In the genomic region with DNA sequence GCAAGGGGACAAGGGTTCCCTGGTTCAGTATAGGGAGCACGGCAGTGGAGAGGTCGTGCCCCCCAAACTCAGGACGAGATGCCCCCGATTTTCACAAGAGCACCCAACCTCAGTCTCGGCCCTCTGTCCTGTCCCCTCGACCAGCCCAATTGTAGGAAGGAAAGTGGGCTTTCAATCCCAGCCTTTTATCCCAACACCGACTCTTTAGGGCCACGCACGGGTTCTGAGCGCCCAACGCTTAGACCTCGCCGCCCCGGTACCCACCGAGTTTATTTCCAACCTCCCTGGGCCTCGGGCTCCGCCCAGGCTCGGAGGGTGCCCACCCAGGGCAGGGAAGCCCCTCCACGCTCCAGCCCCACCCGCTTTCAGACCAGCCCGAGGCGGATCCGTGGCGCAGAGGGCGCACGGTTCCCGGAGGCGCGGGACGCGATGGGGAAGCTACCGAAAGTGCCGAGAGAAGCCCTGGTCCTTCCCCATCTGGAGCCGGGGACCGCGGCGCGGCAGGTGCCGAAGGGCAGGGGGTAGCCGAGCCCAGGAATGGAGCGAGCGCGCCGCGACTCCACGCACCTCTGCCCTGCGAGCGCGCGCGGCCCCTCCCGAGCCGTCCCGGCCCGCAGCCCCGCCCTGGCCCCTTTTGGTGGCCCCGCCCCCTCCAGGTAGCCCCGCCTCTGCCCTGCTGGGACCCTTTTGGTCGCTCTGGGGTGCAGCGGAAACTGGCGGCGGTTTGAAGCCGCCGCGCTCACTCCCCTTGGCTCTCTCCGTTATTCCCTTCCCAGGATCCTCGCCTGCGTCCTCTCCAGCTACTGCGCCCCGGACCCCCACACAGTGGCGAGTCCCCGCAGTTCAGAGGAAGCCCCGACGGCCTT, we compare ENCODE assay signal across 9 cellular contexts. TPM values are rescaled to one million over a fixed set of nuclear protein-coding genes. Genes with fewer than 3 reads are reported as not detected.
DNase-seq lines count a peak whose midpoint lies in the region; ATAC-seq and TF ChIP-seq lines count a peak whose summit lies in the region.
"Had no signal": no experiment of that assay in that cellular context is flagged by ENCODE, and none has a peak within 500 bp of the region (broad histone marks: within the 10 kb centered on the region; RNA-seq: fewer than 3 reads in every experiment).

No MANE protein-coding gene starts in this region.

- peak; percentile 59 for DNase-seq in GM12865 (ENCODE audit: low read depth)
- DNase-seq in activated CD8-positive, alpha-beta memory T cell treated with anti-CD3 and anti-CD28 coated beads, Interleukin-2, amount 50 U/mL, for 24 hours (ENCODE audit: extremely low read depth) = peak; percentile 27
- no peak for DNase-seq in fibroblast of villous mesenchyme (ENCODE audit: low read depth)
- DNase-seq in stimulated activated CD4-positive, alpha-beta T cell treated with anti-CD3 and anti-CD28 coated beads, Interleukin-12 subunit alpha, Interleukin-12 subunit beta, amount 100 ng/mL, for 4 hours = peak; percentile 64
- DNase-seq in body of pancreas = no peak
- no peak for DNase-seq in GM19238 (ENCODE audit: insufficient read length, low spot score)
- no peak for DNase-seq in SHP77 treated with DMSO at 0.1 percent for 48 hours (lab: John Stamatoyannopoulos, UW)

- intact Hi-C loops in body of pancreas (cut with DNase I) = no loop called here

- TF ChIP-seq POLR2A in body of pancreas (IDR thresholded peaks at IDR 0.05) = no peak

- 1 to 6% methylated on average over 15 to 64 of the region's 74 CpGs for WGBS in body of pancreas, 2 donors

- no peak overlapping the region for H3K27ac ChIP-seq in HUES6 (ENCODE audit: low read depth, low read length)
- no peak overlapping the region for H3K27ac ChIP-seq in body of pancreas
- H3K27ac ChIP-seq: KMS-11 had no signal

- peak overlapping the region; percentile 55 for H3K9ac ChIP-seq in HUES6 (ENCODE audit: low read length)
- H3K9ac ChIP-seq: KMS-11 had no signal

- H3K4me3 ChIP-seq in GM12865 (ENCODE audit: low read depth, low read length) = peak overlapping the region; percentile 56
- H3K4me3 ChIP-seq in HUES6 (ENCODE audit: low read depth, low read length) = peak overlapping the region; percentile 74
- H3K4me3 ChIP-seq in fibroblast of villous mesenchyme (ENCODE audit: low read depth, low read length) = peak overlapping the region; percentile 23
- H3K4me3 ChIP-seq in body of pancreas = no peak overlapping the region

- H3K4me1 ChIP-seq in HUES6 (ENCODE audit: control insufficient read depth, insufficient read depth, low read length) (peaks cover 16% of the 10 kb centered on the region; the same call in 1 of the 2 replicates), body of pancreas (peaks cover 13% of the 10 kb centered on the region)

- peaks cover 86% of the 10 kb centered on the region for H3K27me3 ChIP-seq in HUES6 (ENCODE audit: control insufficient read depth, insufficient read depth, low read length)
- H3K27me3 ChIP-seq in body of pancreas = peaks cover 0 to 11% of the 10 kb centered on the region in 2 donors

- no peaks in the 10 kb centered on the region for H3K36me3 ChIP-seq in HUES6 (ENCODE audit: control insufficient read depth, insufficient read depth, low read length)
- no peaks in the 10 kb centered on the region for H3K36me3 ChIP-seq in body of pancreas (replicated peaks in 1 of 2; ENCODE audit: insufficient read depth in 1 of 2, low read depth in 2 of 2)

- TF ChIP-seq CTCF in GM12865 (IDR thresholded peaks at IDR 0.05; ENCODE audit: insufficient read depth, low read depth, low read length, missing control alignments) (no peak), fibroblast of villous mesenchyme (IDR thresholded peaks at IDR 0.05; ENCODE audit: insufficient read depth, low read depth, low read length) (no peak), body of pancreas (IDR thresholded peaks at IDR 0.05) (no peak)

- H3K9me3 ChIP-seq in HUES6 (ENCODE audit: control insufficient read depth, insufficient read depth, low read depth, low read length) (no peaks in the 10 kb centered on the region), body of pancreas (no peaks in the 10 kb centered on the region)

- no peak for ATAC-seq in body of pancreas

RNA-seq across cellular contexts. Expression of gene GRID2IP, which starts 20.4 kb away (rescaled TPM):
- total RNA-seq in fibroblast of villous mesenchyme (not detected in 2 replicates), body of pancreas (1 to 10 TPM; 1.0 to 1.6 TPM)

RNA-seq across cellular contexts. Expression of gene ZDHHC4, which starts 46.4 kb away (rescaled TPM):
- total RNA-seq in fibroblast of villous mesenchyme (60.5 and 62.5 TPM in 2 replicates), body of pancreas (10 to 100 TPM; 19.1 to 35.5 TPM)

RNA-seq across cellular contexts. Expression of gene KDELR2, which starts 46.9 kb away (rescaled TPM):
- total RNA-seq in fibroblast of villous mesenchyme (200 and 383 TPM in 2 replicates), body of pancreas (10 to 100 TPM; 61.2 to 76.1 TPM)

RNA-seq across cellular contexts. Expression of gene INTS15, which starts 59.0 kb away (rescaled TPM):
- total RNA-seq in fibroblast of villous mesenchyme (16.4 and 17.7 TPM in 2 replicates), body of pancreas (10 to 100 TPM; 25.7 to 40.5 TPM)

Comparison
In these comparisons a context has a peak if more than half of its experiments do, and no peak if none do; other contexts are left out.
1. DNase-seq: peak in GM12865 (single experiment), activated CD8-positive, alpha-beta memory T cell treated with anti-CD3 and anti-CD28 coated beads, Interleukin-2, amount 50 U/mL, for 24 hours (single experiment) and stimulated activated CD4-positive, alpha-beta T cell treated with anti-CD3 and anti-CD28 coated beads, Interleukin-12 subunit alpha, Interleukin-12 subunit beta, amount 100 ng/mL, for 4 hours (single experiment); none in fibroblast of villous mesenchyme (single experiment), body of pancreas (0 of 4), GM19238 (single experiment) and SHP77 treated with DMSO at 0.1 percent for 48 hours (single experiment).
2. H3K4me3 ChIP-seq: peak in GM12865 (single experiment), HUES6 (single experiment) and fibroblast of villous mesenchyme (single experiment); none in body of pancreas (0 of 2).